In genomic region chr14:76761849-76762616, GRCh38 we compare ENCODE assay signal across 2 cellular contexts.
A peak's percentile ranks its signal among the peaks of the same experiment; 100 is the strongest.
TF ChIP-seq lines count a peak whose summit lies in the region.

No MANE protein-coding gene starts in this region.

TF ChIP-seq in A549, 52 proteins besides CTCF, POLR2A, EP300 and RAD21:
- no peak for TF ChIP-seq BCL3 (IDR thresholded peaks at IDR 0.05)
- no peak for TF ChIP-seq EHMT2 (IDR thresholded peaks at IDR 0.05; ENCODE audit: low read depth)
- no peak for TF ChIP-seq CBX2 (IDR thresholded peaks at IDR 0.05; ENCODE audit: borderline replicate concordance, low read depth)
- no peak for TF ChIP-seq RARB (CRISPR knock-in tag; IDR thresholded peaks at IDR 0.05)
- TF ChIP-seq KDM1A (IDR thresholded peaks at IDR 0.05; ENCODE audit: low read depth): no peak
- 0 out of 2 replicates have a peak, but pooled peaks have one; percentile 4 for TF ChIP-seq E2F6 (IDR thresholded peaks at IDR 0.05; ENCODE audit: borderline replicate concordance, low read depth)
- TF ChIP-seq HDAC2 (IDR thresholded peaks at IDR 0.05): no peak
- TF ChIP-seq RCOR1 (IDR thresholded peaks at IDR 0.05; ENCODE audit: low read depth, low read length): no peak

TF ChIP-seq in endothelial cell of umbilical vein, 7 proteins besides CTCF, POLR2A, EP300 and RAD21 (continued from another document):
- TF ChIP-seq FOS (IDR thresholded peaks at IDR 0.05; ENCODE audit: borderline replicate concordance, insufficient read depth, low read length) (no peak), MYC (IDR thresholded peaks at IDR 0.05; ENCODE audit: low read depth, low read length) (no peak), POLR2AphosphoS5 (IDR thresholded peaks at IDR 0.05; ENCODE audit: insufficient read depth, low read depth, low read length) (no peak), MAX (IDR thresholded peaks at IDR 0.05; ENCODE audit: insufficient read depth, insufficient read length) (no peak), GATA2 (IDR thresholded peaks at IDR 0.05; ENCODE audit: insufficient read depth, insufficient read length, low read depth, low read length) (no peak)
TF ChIP-seq in endothelial cell of umbilical vein: peak in this region for 0.
